ENCODE assay signal across 17 cellular contexts in the genomic region with DNA sequence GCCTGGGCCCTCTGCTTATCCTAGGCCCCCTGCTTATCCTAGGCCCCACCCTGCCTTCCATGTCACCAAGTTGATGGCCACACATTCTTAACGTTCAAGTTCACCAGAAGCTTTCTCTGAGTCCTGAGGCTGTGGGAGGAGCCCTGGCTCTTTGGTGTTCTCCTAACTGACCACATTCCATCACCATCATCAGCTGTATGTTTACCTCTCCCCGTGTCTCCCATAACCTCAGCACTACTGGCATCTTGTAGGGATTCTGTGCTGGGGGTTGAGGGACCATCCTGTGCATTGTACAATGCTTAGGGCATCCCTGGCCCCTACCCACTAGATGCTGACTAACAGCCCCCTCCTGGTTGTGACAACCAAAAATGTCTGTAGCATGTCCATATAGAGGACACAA.
A peak's percentile ranks its signal among the peaks of the same experiment; 100 is the strongest.
DNase-seq lines count a peak whose midpoint lies in the region; ATAC-seq and TF ChIP-seq lines count a peak whose summit lies in the region.
"Had no signal": no experiment of that assay in that cellular context is flagged by ENCODE, and none has a peak within 500 bp of the region (broad histone marks: within the 10 kb centered on the region; RNA-seq: fewer than 3 reads in every experiment).

No MANE protein-coding gene starts in this region.

- H3K27ac ChIP-seq in tibial artery (peak overlapping the region; percentile 40 to 48), GM23248 (no peak overlapping the region)
- H3K27ac ChIP-seq: SJSA1 had no signal

- no peaks in the 10 kb centered on the region for H3F3A ChIP-seq in GM23248 (ENCODE audit: insufficient read depth)

- H3K4me3 ChIP-seq in tibial artery (no peak overlapping the region), GM23248 (no peak overlapping the region)
- H3K4me3 ChIP-seq: SJSA1 had no signal

- ATAC-seq in HG02973 (IDR thresholded peaks at IDR 0.05; ENCODE audit: unreplicated experiment): no peak
- no peak for ATAC-seq in GM21786 (IDR thresholded peaks at IDR 0.05; ENCODE audit: unreplicated experiment)
- ATAC-seq: Right ventricle myocardium inferior had no signal

- no peak overlapping the region for H3K9ac ChIP-seq in GM23248

- H3K27me3 ChIP-seq in tibial artery (no peaks in the 10 kb centered on the region), GM23248 (replicated peaks; ENCODE audit: insufficient read depth) (no peaks in the 10 kb centered on the region)
- H3K27me3 ChIP-seq: SJSA1 had no signal

- no peak overlapping the region for H2AFZ ChIP-seq in GM23248

- H3K9me2 ChIP-seq in GM23248 (ENCODE audit: insufficient read depth): no peaks in the 10 kb centered on the region

- no peaks in the 10 kb centered on the region for H4K20me1 ChIP-seq in GM23248 (ENCODE audit: insufficient read depth)

- H3K4me2 ChIP-seq in GM23248 (ENCODE audit: unreplicated experiment): no peak overlapping the region

- no peak for TF ChIP-seq CTCF in tibial artery (IDR thresholded peaks at IDR 0.05)

- in situ Hi-C loops in Caki2 (cut with HindIII; ENCODE audit: low pct_unique_long_range_greater_than_20kb, low sequenced_read_pairs) (no loop called here), GM23248 (cut with MboI) (no loop called here)

- H3K36me3 ChIP-seq in tibial artery: peaks cover 95 to 100% (median 95%) of the 10 kb centered on the region in 3 donors
- H3K36me3 ChIP-seq in GM23248 (ENCODE audit: low read depth): no peaks in the 10 kb centered on the region
- H3K36me3 ChIP-seq: SJSA1 had no signal

- intact Hi-C loops in tibial artery (cut with DNase I; ENCODE audit: low total_unique reads): no loop called here

- DNase-seq in Caki2 (ENCODE audit: low read depth): peak; percentile 28
- peak; percentile 40 for DNase-seq in M059J (ENCODE audit: low read depth)
- DNase-seq in iris pigment epithelial cell (ENCODE audit: low read depth): peak; percentile 11
- DNase-seq in tibial artery: no peak
- DNase-seq in GM23248: no peak
- DNase-seq: DMS53, EL, HCEC 1CT, KG1, NCI-H1105, NCI-H2029 treated with DMSO at 0.1 percent for 48 hours, NCI-H345, NCI-H524 treated with DMSO at 0.1 percent for 48 hours had no signal

- H3K9me3 ChIP-seq in tibial artery (no peaks in the 10 kb centered on the region), GM23248 (ENCODE audit: low read depth) (no peaks in the 10 kb centered on the region)
- H3K9me3 ChIP-seq: SJSA1 had no signal

- WGBS in GM23248 (ENCODE audit: low coverage in 1 of 2, low lambda C conversion rate in 2 of 2, missing lambda C conversion rate in 2 of 2), 2 experiments: 41 to 44% methylated on average over 2 of the region's 2 CpGs

- no peaks in the 10 kb centered on the region for H3K79me2 ChIP-seq in GM23248 (ENCODE audit: insufficient read depth)

- peaks cover 0 to 6% (median 0%) of the 10 kb centered on the region in 4 donors for H3K4me1 ChIP-seq in tibial artery
- H3K4me1 ChIP-seq in GM23248 (ENCODE audit: insufficient read depth): no peaks in the 10 kb centered on the region

Comparison
In these comparisons a context has a peak if more than half of its experiments do, and no peak if none do; other contexts are left out.
1. DNase-seq: peak in Caki2 (single experiment), M059J (single experiment) and iris pigment epithelial cell (single experiment); none in tibial artery (0 of 2) and GM23248 (single experiment).